ENCODE assay signal across 8 cellular contexts in genomic region chr17:74454197-74455024, GRCh38. TPM values are rescaled to one million over a fixed set of nuclear protein-coding genes. Genes with fewer than 3 reads are reported as not detected.
DNase-seq lines count a peak whose midpoint lies in the region; ATAC-seq, FAIRE-seq and TF ChIP-seq lines count a peak whose summit lies in the region.

No MANE protein-coding gene starts in this region.

- H3K27ac ChIP-seq in K562 (ENCODE audit: extremely low read depth, low read depth, low read length) = peak overlapping the region; percentile 53; the same call in 2 of the 3 replicates
- H3K27ac ChIP-seq in iPS-20b (ENCODE audit: low read length) = no peak overlapping the region
- H3K27ac ChIP-seq in gastrocnemius medialis = peak overlapping the region; percentile 92 to 98 (median 97)

- 15% methylated on average over 28 of the region's 40 CpGs for WGBS in K562 (ENCODE audit: insufficient coverage, low coverage, missing lambda C conversion rate)

- H3K9me1 ChIP-seq in K562 (ENCODE audit: control insufficient read depth, insufficient read depth, low read length) = no peaks in the 10 kb centered on the region

- H2AFZ ChIP-seq in K562 (ENCODE audit: low read depth, low read length) = peak overlapping the region; percentile 86

- in situ Hi-C loops in K562 (cut with MboI) (no loop called here), gastrocnemius medialis (cut with MboI; ENCODE audit: low sequenced_read_pairs in 4 of 4) (loop anchor here in 2 of 4 donors (5.0 to 10.0 kb wide), 2 partner anchors 77 to 240 kb away; partner anchors contain the start of gene TTYH2 (in 1 of the 2))

- peak in 1 of 2 experiments; percentile 38; a peak in 2 of 4 replicates for TF ChIP-seq RAD21 in K562 (CRISPR knock-in tag; conservative IDR thresholded peaks at IDR 0.05 in 1 of 2, IDR thresholded peaks at IDR 0.05 in 1 of 2)

- peak overlapping the region; percentile 64 for H3K4me2 ChIP-seq in K562 (ENCODE audit: insufficient read depth, low read length)

- H3K27me3 ChIP-seq in K562 (ENCODE audit: control insufficient read depth in 2 of 2, insufficient read depth in 2 of 2, low read length in 2 of 2) (peaks cover 0 to 33% of the 10 kb centered on the region in 2 experiments; a peak in 3 of 5 replicates), iPS-20b (ENCODE audit: insufficient read depth, low read length) (peaks cover 61% of the 10 kb centered on the region), gastrocnemius medialis (no peaks in the 10 kb centered on the region)

- H3K9ac ChIP-seq in K562 (ENCODE audit: insufficient read depth in 1 of 2, low read depth in 2 of 2, low read length in 2 of 2) (peak overlapping the region; percentile 59 to 92; a peak in 3 of 4 replicates), iPS-20b (ENCODE audit: low read depth, low read length) (peak overlapping the region; percentile 63; the same call in 1 of the 2 replicates)

- no peaks in the 10 kb centered on the region for H3K79me2 ChIP-seq in K562 (ENCODE audit: control insufficient read depth, insufficient read depth, low read length)

- TF ChIP-seq CTCF in K562 (IDR thresholded peaks at IDR 0.05 in 2 of 3, conservative IDR thresholded peaks at IDR 0.05 in 1 of 3; ENCODE audit: insufficient read depth in 2 of 3, low read depth in 1 of 3, low read length in 3 of 3) (peak in 2 of 3 experiments; percentile 5 to 47; a peak in 2 of 6 replicates), gastrocnemius medialis (IDR thresholded peaks at IDR 0.05 in 4 of 5, conservative IDR thresholded peaks at IDR 0.05 in 1 of 5) (peak in 3 of 5 experiments; percentile 29 to 54 (median 31))

- peak; percentile 84 for FAIRE-seq in K562 (lab: Jason Lieb, UNC)

- TF ChIP-seq POLR2A in K562 (conservative IDR thresholded peaks at IDR 0.05) (peak; percentile 47; the same call in 1 of the 2 replicates), gastrocnemius medialis (IDR thresholded peaks at IDR 0.05) (peak; percentile 85 to 87)

- BruUV-seq in K562 (replicated peaks; lab: Mats Ljungman, UMichigan) = no TSS peak

- CTCF ChIA-PET in K562 (lab: Yijun Ruan, JAX; ENCODE audit: low intra/inter-chr PET ratio) = interaction anchor here (1.4 to 1.5 kb wide), 2 partner anchors 17 to 74 kb away, joined by 3 to 4 read pairs; no protein-coding TSS in a partner anchor

- POLR2A ChIA-PET in K562 (lab: Yijun Ruan, JAX) = no interaction called here

- intact Hi-C loops in K562 (cut with micrococcal nuclease) = no loop called here
- intact Hi-C loops in gastrocnemius medialis (cut with DNase I; ENCODE audit: low total_unique reads) = loop anchor here (1.0 kb wide), 1 partner anchor 74 kb away; no protein-coding TSS in a partner anchor

- H3K9me3 ChIP-seq in K562 (replicated peaks; ENCODE audit: control insufficient read depth, insufficient read depth, low read depth, low read length) (no peaks in the 10 kb centered on the region), iPS-20b (ENCODE audit: insufficient read depth, low read depth, low read length) (no peaks in the 10 kb centered on the region), gastrocnemius medialis (no peaks in the 10 kb centered on the region)

- H3K4me3 ChIP-seq in K562 (peak overlapping the region; percentile 32), iPS-20b (ENCODE audit: low read length) (peak overlapping the region; percentile 68; the same call in 1 of the 2 replicates), gastrocnemius medialis (peak overlapping the region; percentile 52 to 63 (median 59))

- peak; percentile 71 for DNase-seq in stimulated activated CD4-positive, alpha-beta T cell treated with anti-CD3 and anti-CD28 coated beads, Interleukin-4, amount 100 ng/mL, for 1 hour
- DNase-seq in stimulated activated CD4-positive, alpha-beta T cell treated with anti-CD3 and anti-CD28 coated beads, Interleukin-12 subunit alpha, Interleukin-12 subunit beta, amount 100 ng/mL, for 4 hours = no peak
- DNase-seq in NCI-H345 treated with DMSO at 0.1 percent for 48 hours (lab: John Stamatoyannopoulos, UW; ENCODE audit: unreplicated experiment) (peak; percentile 86), K562 (ENCODE audit: extremely low read depth in 1 of 4, low spot score in 3 of 4) (peak in 1 of 4 experiments; percentile 91), gastrocnemius medialis (peak in 1 of 2 donors; percentile 60)

- H3K36me3 ChIP-seq in K562 (ENCODE audit: control insufficient read depth, insufficient read depth, low read length) = no peaks in the 10 kb centered on the region
- H3K36me3 ChIP-seq in iPS-20b (ENCODE audit: insufficient read depth, low read depth, low read length) = no peaks in the 10 kb centered on the region
- H3K36me3 ChIP-seq in gastrocnemius medialis = no peaks in the 10 kb centered on the region

- H4K20me1 ChIP-seq in K562 (replicated peaks; ENCODE audit: control insufficient read depth, insufficient read depth, low read length) = no peaks in the 10 kb centered on the region

- H3K4me1 ChIP-seq in K562 (replicated peaks in 1 of 2; ENCODE audit: control insufficient read depth in 2 of 2, insufficient read depth in 2 of 2, low read length in 2 of 2) = peaks cover 15 to 22% of the 10 kb centered on the region in 2 experiments; a peak in 4 of 5 replicates
- peaks cover 17% of the 10 kb centered on the region for H3K4me1 ChIP-seq in iPS-20b (ENCODE audit: insufficient read depth, low read length)
- H3K4me1 ChIP-seq in gastrocnemius medialis = peaks cover 42 to 55% of the 10 kb centered on the region in 2 donors

- ATAC-seq in HG02884 (IDR thresholded peaks at IDR 0.05; ENCODE audit: unreplicated experiment) (peak; percentile 88), K562 (peak; percentile 99), gastrocnemius medialis (peak; percentile 53 to 71), GM18873 (IDR thresholded peaks at IDR 0.05; ENCODE audit: low FRiP score, unreplicated experiment) (no peak)

- no peak for TF ChIP-seq EP300 in K562 (IDR thresholded peaks at IDR 0.05; ENCODE audit: low read length)

TF ChIP-seq in K562, 482 proteins besides CTCF, POLR2A, EP300 and RAD21 (continues in another document):
- TF ChIP-seq USF2 (CRISPR knock-in tag; IDR thresholded peaks at IDR 0.05) = no peak
- no peak for TF ChIP-seq BRD4 (IDR thresholded peaks at IDR 0.05)
- TF ChIP-seq RBM39 (optimal IDR thresholded peaks at IDR 0.05; ENCODE audit: low read depth, low read length) = no peak
- TF ChIP-seq ZBTB8A (IDR thresholded peaks at IDR 0.05; ENCODE audit: partially characterized antibody) = no peak

RNA-seq across cellular contexts. Expression of gene CD300A, which starts 12.0 kb away (rescaled TPM):
- total RNA-seq in K562 (2011; cell fraction: chromatin; rRNA removed; ENCODE audit: low replicate concordance) = 0.51 and 0.56 TPM in 2 replicates
- 0.39 and 0.67 TPM in 2 replicates for total RNA-seq in K562 (2011; cell fraction: nucleolus; rRNA removed)
- total RNA-seq in K562 (2011; cell fraction: nucleoplasm; rRNA removed) = 0.44 and 0.92 TPM in 2 replicates
- 0.23 and 0.49 TPM in 2 replicates for total RNA-seq in K562 (2014; rRNA removed)
- total RNA-seq in K562 (2014; rRNA removed; fragmentation: Illumina TruSeq; extraction: Trizol) = 0.22 and 0.29 TPM in 2 replicates
- total RNA-seq in K562 (2015; rRNA removed; fragmentation: Illumina TruSeq; extraction: Trizol) = 0.76 and 0.79 TPM in 2 replicates
- 0.36 and 0.44 TPM in 2 replicates for total RNA-seq in K562 (2021)
- polyA plus RNA-seq in K562 (2011; rRNA removed) = 1.7 and 19.7 TPM in 2 replicates
- polyA plus RNA-seq in K562 (2011; cell fraction: cytosol; rRNA removed) = 1.4 and 20.9 TPM in 2 replicates
- polyA plus RNA-seq in K562 (2011; cell fraction: nucleus; rRNA removed) = 1.1 and 15.8 TPM in 2 replicates
- polyA plus RNA-seq in K562 (2012) = 2.3 and 9.5 TPM in 2 replicates
- 0.39 and 0.50 TPM in 2 replicates for polyA plus RNA-seq in K562 (2014; fragmentation: Illumina TruSeq; extraction: Trizol)
- polyA plus RNA-seq in K562 (2014; fragmentation: Nextera tagmentation; extraction: Ambion mirVana) = under 1 TPM in 1 of 2 experiments, not detected in 1; 0.21 TPM
- 0.26 and 0.50 TPM in 2 replicates for polyA plus RNA-seq in K562 (2014; rRNA removed)
- polyA minus RNA-seq in K562 (2011; rRNA and poly(A)+ RNA removed) = 0.60 and 6.1 TPM in 2 replicates
- polyA minus RNA-seq in K562 (2011; cell fraction: cytosol; rRNA and poly(A)+ RNA removed) = 5.7 TPM in 1 of 2 replicates, not detected in the other
- 5.3 TPM in 1 of 2 replicates, not detected in the other for polyA minus RNA-seq in K562 (2011; cell fraction: nucleus; rRNA and poly(A)+ RNA removed)
- 1 to 10 TPM in 2 of 4 donors, not detected in 2; 1.4 to 2.5 TPM for total RNA-seq in gastrocnemius medialis

RNA-seq across cellular contexts. Expression of gene GPRC5C, which starts 22.5 kb away (rescaled TPM):
- 2.8 and 8.7 TPM in 2 replicates for total RNA-seq in K562 (2011; cell fraction: chromatin; rRNA removed; ENCODE audit: low replicate concordance)
- total RNA-seq in K562 (2011; cell fraction: nucleolus; rRNA removed) = 8.9 and 15.5 TPM in 2 replicates
- total RNA-seq in K562 (2011; cell fraction: nucleoplasm; rRNA removed) = 4.5 and 7.9 TPM in 2 replicates
- total RNA-seq in K562 (2014; rRNA removed) (6.5 and 7.6 TPM in 2 replicates), K562 (2014; rRNA removed; fragmentation: Illumina TruSeq; extraction: Trizol) (1.1 and 1.6 TPM in 2 replicates), K562 (2015; rRNA removed; fragmentation: Illumina TruSeq; extraction: Trizol) (4.1 and 4.4 TPM in 2 replicates), K562 (2021) (6.4 and 7.8 TPM in 2 replicates), gastrocnemius medialis (100 to 1,000 TPM in 3 of 4 donors, 10 to 100 TPM in 1; 80.4 to 138 (median 127) TPM)
- polyA plus RNA-seq in K562 (2011; rRNA removed) (9.0 and 85.5 TPM in 2 replicates), K562 (2014; fragmentation: Illumina TruSeq; extraction: Trizol) (2.1 and 4.1 TPM in 2 replicates), K562 (2014; fragmentation: Nextera tagmentation; extraction: Ambion mirVana) (under 1 TPM; 0.28 to 0.41 TPM), K562 (2014; rRNA removed) (5.9 and 9.6 TPM in 2 replicates)
- 26.1 and 77.2 TPM in 2 replicates for polyA plus RNA-seq in K562 (2011; cell fraction: cytosol; rRNA removed)
- 13.3 and 92.4 TPM in 2 replicates for polyA plus RNA-seq in K562 (2011; cell fraction: nucleus; rRNA removed)
- 8.7 and 24.4 TPM in 2 replicates for polyA plus RNA-seq in K562 (2012)
- 4.1 and 15.3 TPM in 2 replicates for polyA minus RNA-seq in K562 (2011; rRNA and poly(A)+ RNA removed)
- polyA minus RNA-seq in K562 (2011; cell fraction: cytosol; rRNA and poly(A)+ RNA removed) = 7.9 and 36.4 TPM in 2 replicates
- 4.0 and 28.7 TPM in 2 replicates for polyA minus RNA-seq in K562 (2011; cell fraction: nucleus; rRNA and poly(A)+ RNA removed)

Comparison
In these comparisons a context has a peak if more than half of its experiments do, and no peak if none do; other contexts are left out.
1. RNA of gene GPRC5C, which starts 22.5 kb away (total RNA-seq): 80.4 to 138 TPM in gastrocnemius medialis; 1.1 to 15.5 TPM in K562; every median in the first group is over 4 times any median in the second.
2. Peak in every context shown above with its lines, with median percentiles within 50 percentile points of each other: H3K4me3 ChIP-seq.